Comparison of ENCODE assay signal across 8 cellular contexts in genomic region chr1:1020415-1021009, GRCh38. TPM values are rescaled to one million over a fixed set of nuclear protein-coding genes. Genes with fewer than 3 reads are reported as not detected.
A peak's percentile ranks its signal among the peaks of the same experiment; 100 is the strongest.
DNase-seq lines count a peak whose midpoint lies in the region; ATAC-seq and TF ChIP-seq lines count a peak whose summit lies in the region.

No MANE protein-coding gene starts in this region.

- peaks cover 19% of the 10 kb centered on the region for H3K4me1 ChIP-seq in effector memory CD4-positive, alpha-beta T cell (ENCODE audit: control insufficient read depth, insufficient read depth, low read length, poor library complexity, severe bottlenecking)

- H3K27ac ChIP-seq in effector memory CD4-positive, alpha-beta T cell (ENCODE audit: insufficient read depth, low read length, poor library complexity, severe bottlenecking) = no peak overlapping the region
- no peak overlapping the region for H3K27ac ChIP-seq in neural cell (ENCODE audit: low read length)

- no peak overlapping the region for H3K4me2 ChIP-seq in neural cell (ENCODE audit: low read length)

- H3F3A ChIP-seq in neural cell (ENCODE audit: insufficient read depth, low read length, poor library complexity, severe bottlenecking) = no peaks in the 10 kb centered on the region

- peak; percentile 16 for ATAC-seq in GM21447 (IDR thresholded peaks at IDR 0.05; ENCODE audit: unreplicated experiment)
- ATAC-seq in left lobe of liver = no peak

- peak overlapping the region; percentile 25 for H3K4me3 ChIP-seq in effector memory CD4-positive, alpha-beta T cell (ENCODE audit: insufficient read depth, low read depth, low read length, poor library complexity, severe bottlenecking)
- peak overlapping the region; percentile 64 for H3K4me3 ChIP-seq in neural cell (ENCODE audit: low read length)

- no peak overlapping the region for H2AFZ ChIP-seq in neural cell (ENCODE audit: low read depth, low read length)

- peak; percentile 19 for DNase-seq in DMS79 treated with DMSO at 0.1 percent for 48 hours (lab: John Stamatoyannopoulos, UW)
- peak; percentile 33 for DNase-seq in NCI-H226
- no peak for DNase-seq in effector memory CD4-positive, alpha-beta T cell
- DNase-seq in NCI-H187 (lab: John Stamatoyannopoulos, UW) = no peak
- no peak for DNase-seq in left lobe of liver (ENCODE audit: low spot score)
- DNase-seq in SKM-1 treated with dmso at 0.1 percent for 144 hours (lab: John Stamatoyannopoulos, UW; ENCODE audit: unreplicated experiment) = no peak

- H3K27me3 ChIP-seq in effector memory CD4-positive, alpha-beta T cell (replicated peaks; ENCODE audit: control insufficient read depth, insufficient read depth, low read length, poor library complexity, severe bottlenecking) = no peaks in the 10 kb centered on the region
- H3K27me3 ChIP-seq in neural cell (ENCODE audit: insufficient read depth, low read depth, low read length) = no peaks in the 10 kb centered on the region

- H3K9me3 ChIP-seq in effector memory CD4-positive, alpha-beta T cell (ENCODE audit: control insufficient read depth, low read length) = no peaks in the 10 kb centered on the region
- no peaks in the 10 kb centered on the region for H3K9me3 ChIP-seq in neural cell (ENCODE audit: low read length)

- no peak for TF ChIP-seq CTCF in neural cell (IDR thresholded peaks at IDR 0.05; ENCODE audit: poor library complexity, severe bottlenecking)

- H3K9ac ChIP-seq in neural cell (ENCODE audit: low read length) = peak overlapping the region; percentile 60

- H4K20me1 ChIP-seq in neural cell (ENCODE audit: insufficient read depth) = no peaks in the 10 kb centered on the region

- no peaks in the 10 kb centered on the region for H3K36me3 ChIP-seq in effector memory CD4-positive, alpha-beta T cell (ENCODE audit: control insufficient read depth, insufficient read depth, low read length)
- no peaks in the 10 kb centered on the region for H3K36me3 ChIP-seq in neural cell (ENCODE audit: insufficient read depth, low read length)

- H3K9me2 ChIP-seq in neural cell (ENCODE audit: insufficient read depth, low read length) = no peaks in the 10 kb centered on the region

- no peak for TF ChIP-seq RAD21 in neural cell (conservative IDR thresholded peaks at IDR 0.05)

- H3K79me2 ChIP-seq in neural cell (replicated peaks; ENCODE audit: insufficient read depth, low read length) = peaks cover 4% of the 10 kb centered on the region

- no peak for TF ChIP-seq EP300 in neural cell (conservative IDR thresholded peaks at IDR 0.05; ENCODE audit: poor library complexity, severe bottlenecking)

TF ChIP-seq in neural cell, 6 proteins besides CTCF, POLR2A, EP300 and RAD21:
- no peak for TF ChIP-seq REST (IDR thresholded peaks at IDR 0.05; ENCODE audit: borderline replicate concordance)
- TF ChIP-seq MXI1 (conservative IDR thresholded peaks at IDR 0.05; ENCODE audit: poor library complexity, severe bottlenecking) = no peak
- TF ChIP-seq POLR2AphosphoS5 (IDR thresholded peaks at IDR 0.05) = no peak
- no peak for TF ChIP-seq SMC3 (conservative IDR thresholded peaks at IDR 0.05; ENCODE audit: poor library complexity)
- peak; percentile 26 for TF ChIP-seq TAF1 (IDR thresholded peaks at IDR 0.05; ENCODE audit: low read depth)

RNA-seq across cellular contexts. Expression of gene AGRN, which starts 0.6 kb away (rescaled TPM):
- polyA plus RNA-seq in neural cell = 104 and 106 TPM in 2 replicates
- 131 and 169 TPM in 2 replicates for polyA minus RNA-seq in neural cell
- total RNA-seq in left lobe of liver = 39.3 TPM

RNA-seq across cellular contexts. Expression of gene ISG15, which starts 7.2 kb away (rescaled TPM):
- polyA plus RNA-seq in neural cell = 3.0 and 8.0 TPM in 2 replicates
- polyA minus RNA-seq in neural cell = 1.9 and 4.9 TPM in 2 replicates
- 26.3 TPM for total RNA-seq in left lobe of liver

RNA-seq across cellular contexts. Expression of gene HES4, which starts 20.6 kb away (rescaled TPM):
- 196 and 204 TPM in 2 replicates for polyA plus RNA-seq in neural cell
- 24.3 and 24.4 TPM in 2 replicates for polyA minus RNA-seq in neural cell
- 3.9 TPM for total RNA-seq in left lobe of liver

RNA-seq across cellular contexts. Expression of gene PERM1, which starts 38.6 kb away (rescaled TPM):
- polyA plus RNA-seq in neural cell = not detected in 2 replicates
- not detected in 2 replicates for polyA minus RNA-seq in neural cell
- total RNA-seq in left lobe of liver = 0.83 TPM

RNA-seq across cellular contexts. Expression of gene RNF223, which starts 53.6 kb away (rescaled TPM):
- not detected in 2 replicates for polyA plus RNA-seq in neural cell
- not detected in 2 replicates for polyA minus RNA-seq in neural cell
- not detected for total RNA-seq in left lobe of liver

Comparison
In these comparisons a context has a peak if more than half of its experiments do, and no peak if none do; other contexts are left out.
1. DNase-seq: peak in DMS79 treated with DMSO at 0.1 percent for 48 hours (single experiment) and NCI-H226 (single experiment); none in effector memory CD4-positive, alpha-beta T cell (0 of 3), NCI-H187 (0 of 2), left lobe of liver (single experiment) and SKM-1 treated with dmso at 0.1 percent for 144 hours (single experiment).